Comparison of ENCODE assay signal across 13 cellular contexts in the genomic region with DNA sequence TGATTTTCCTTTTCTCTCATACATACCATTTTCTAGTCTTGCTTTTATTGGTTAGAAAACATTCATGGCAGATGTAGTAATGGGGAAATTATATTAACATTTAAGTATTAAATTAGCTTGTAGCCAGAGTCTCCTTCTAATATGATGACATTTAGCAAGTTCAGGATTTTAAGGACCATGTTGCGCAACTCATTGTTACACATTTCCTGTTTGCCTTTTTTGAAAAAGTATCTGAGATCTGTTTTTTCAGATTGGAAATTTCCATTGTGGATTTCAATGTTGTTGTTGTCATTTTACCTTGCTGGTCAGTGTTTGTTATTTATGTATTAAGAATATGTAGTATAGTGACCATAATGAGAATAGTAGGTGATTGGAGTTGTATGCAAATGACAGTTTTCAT. TPM values are rescaled to one million over a fixed set of nuclear protein-coding genes. Genes with fewer than 3 reads are reported as not detected.
DNase-seq lines count a peak whose midpoint lies in the region; ATAC-seq and TF ChIP-seq lines count a peak whose summit lies in the region.
"Had no signal": no experiment of that assay in that cellular context is flagged by ENCODE, and none has a peak within 500 bp of the region (broad histone marks: within the 10 kb centered on the region; RNA-seq: fewer than 3 reads in every experiment).

No MANE protein-coding gene starts in this region.

- H3K4me1 ChIP-seq in Caco-2, result peaks cover 17% of the 10 kb centered on the region

- TF ChIP-seq CTCF in mesothelial cell of epicardium (IDR thresholded peaks at IDR 0.05; ENCODE audit: unreplicated experiment), result no peak
- no peak for TF ChIP-seq CTCF in Caco-2 (IDR thresholded peaks at IDR 0.05; ENCODE audit: insufficient read depth in 1 of 2, low read depth in 1 of 2, low read length in 1 of 2, severe bottlenecking in 1 of 2, unreplicated experiment in 1 of 2)

- no TSS peak for BruUV-seq in Caco-2 (replicated peaks; lab: Mats Ljungman, UMichigan)

- H3K4me1 Mint-ChIP-seq in mesothelial cell of epicardium, result peaks cover 60% of the 10 kb centered on the region
- H3K4me1 Mint-ChIP-seq in Caco-2 (ENCODE audit: low read depth, unreplicated experiment), result peaks cover 6% of the 10 kb centered on the region

- H3K9me3 ChIP-seq in Caco-2, result no peaks in the 10 kb centered on the region
- H3K9me3 ChIP-seq: psoas muscle had no signal

- intact Hi-C loops in Caco-2 (cut with micrococcal nuclease; ENCODE audit: unreplicated experiment), result no loop called here

- no peaks in the 10 kb centered on the region; the same call in 1 of the 2 replicates for H3K36me3 ChIP-seq in Caco-2 (ENCODE audit: control insufficient read depth, insufficient read depth, low read length)

- H3K27me3 Mint-ChIP-seq in mesothelial cell of epicardium (ENCODE audit: low read depth), result no peaks in the 10 kb centered on the region
- H3K27me3 Mint-ChIP-seq in Caco-2 (ENCODE audit: insufficient read depth, unreplicated experiment), result no peaks in the 10 kb centered on the region

- H3K27me3 ChIP-seq in Caco-2 (replicated peaks; ENCODE audit: control insufficient read depth, insufficient read depth, low read length), result no peaks in the 10 kb centered on the region

- H3K36me3 Mint-ChIP-seq in mesothelial cell of epicardium, result peaks cover 3% of the 10 kb centered on the region
- peaks cover 15% of the 10 kb centered on the region for H3K36me3 Mint-ChIP-seq in Caco-2 (ENCODE audit: insufficient read depth, unreplicated experiment)

- POLR2A ChIA-PET in Caco-2 (lab: Charles Lee), result no interaction called here

- CTCF ChIA-PET in Caco-2 (lab: Charles Lee), result no interaction called here

- H3K9me3 Mint-ChIP-seq in mesothelial cell of epicardium (peaks cover 4% of the 10 kb centered on the region), Caco-2 (ENCODE audit: unreplicated experiment) (peaks cover 9% of the 10 kb centered on the region)
- H3K9me3 Mint-ChIP-seq: activated T-cell treated with anti-CD3 and anti-CD28 coated beads, Interleukin-2, amount 50 U/mL, for 4 hours had no signal

- peak; percentile 33 for DNase-seq in GM04504 (ENCODE audit: low read depth)
- peak; percentile 59 for DNase-seq in MV-4-11 (lab: John Stamatoyannopoulos, UW)
- DNase-seq in dedifferentiated amniotic fluid mesenchymal stem cell (ENCODE audit: extremely low spot score), result peak; percentile 15
- no peak for DNase-seq in mesothelial cell of epicardium (ENCODE audit: low spot score in 2 of 2, unreplicated experiment in 2 of 2)
- no peak for DNase-seq in activated T-cell treated with anti-CD3 and anti-CD28 coated beads, Interleukin-2, amount 50 U/mL, for 48 hours
- DNase-seq in Caco-2, result no peak
- DNase-seq: activated T-cell treated with anti-CD3 and anti-CD28 coated beads, Interleukin-2, amount 50 U/mL, for 4 hours; DMS79; H7; NCI-H1092 treated with DMSO at 0.1 percent for 48 hours; psoas muscle had no signal

- H3K27ac Mint-ChIP-seq in mesothelial cell of epicardium (peak overlapping the region; percentile 52), Caco-2 (ENCODE audit: unreplicated experiment) (no peak overlapping the region)

- no peak overlapping the region for H3K4me3 ChIP-seq in Caco-2 (ENCODE audit: low read depth, low read length)
- H3K4me3 ChIP-seq: psoas muscle had no signal

- H3K4me3 Mint-ChIP-seq in mesothelial cell of epicardium (no peak overlapping the region), Caco-2 (ENCODE audit: unreplicated experiment) (no peak overlapping the region)
- H3K4me3 Mint-ChIP-seq: activated T-cell treated with anti-CD3 and anti-CD28 coated beads, Interleukin-2, amount 50 U/mL, for 4 hours had no signal

- no peak for ATAC-seq in GM21786 (IDR thresholded peaks at IDR 0.05; ENCODE audit: unreplicated experiment)
- ATAC-seq: activated T-cell treated with anti-CD3 and anti-CD28 coated beads, Interleukin-2, amount 50 U/mL, for 4 hours; Panc1; psoas muscle had no signal

RNA-seq across cellular contexts. Expression of a gene that starts 38.7 kb away (rescaled TPM):
- total RNA-seq in mesothelial cell of epicardium (21.2 to 22.6 TPM (median 22.0 TPM) in 3 replicates), Caco-2 (2022) (18.7 and 18.8 TPM in 2 replicates)

Comparison
In these comparisons a context has a peak if more than half of its experiments do, and no peak if none do; other contexts are left out.
1. DNase-seq: peak in GM04504 (single experiment), MV-4-11 (single experiment) and dedifferentiated amniotic fluid mesenchymal stem cell (single experiment); none in mesothelial cell of epicardium (0 of 2), activated T-cell treated with anti-CD3 and anti-CD28 coated beads, Interleukin-2, amount 50 U/mL, for 48 hours (0 of 2) and Caco-2 (0 of 2).